ENCODE assay signal across 9 cellular contexts in the genomic region with DNA sequence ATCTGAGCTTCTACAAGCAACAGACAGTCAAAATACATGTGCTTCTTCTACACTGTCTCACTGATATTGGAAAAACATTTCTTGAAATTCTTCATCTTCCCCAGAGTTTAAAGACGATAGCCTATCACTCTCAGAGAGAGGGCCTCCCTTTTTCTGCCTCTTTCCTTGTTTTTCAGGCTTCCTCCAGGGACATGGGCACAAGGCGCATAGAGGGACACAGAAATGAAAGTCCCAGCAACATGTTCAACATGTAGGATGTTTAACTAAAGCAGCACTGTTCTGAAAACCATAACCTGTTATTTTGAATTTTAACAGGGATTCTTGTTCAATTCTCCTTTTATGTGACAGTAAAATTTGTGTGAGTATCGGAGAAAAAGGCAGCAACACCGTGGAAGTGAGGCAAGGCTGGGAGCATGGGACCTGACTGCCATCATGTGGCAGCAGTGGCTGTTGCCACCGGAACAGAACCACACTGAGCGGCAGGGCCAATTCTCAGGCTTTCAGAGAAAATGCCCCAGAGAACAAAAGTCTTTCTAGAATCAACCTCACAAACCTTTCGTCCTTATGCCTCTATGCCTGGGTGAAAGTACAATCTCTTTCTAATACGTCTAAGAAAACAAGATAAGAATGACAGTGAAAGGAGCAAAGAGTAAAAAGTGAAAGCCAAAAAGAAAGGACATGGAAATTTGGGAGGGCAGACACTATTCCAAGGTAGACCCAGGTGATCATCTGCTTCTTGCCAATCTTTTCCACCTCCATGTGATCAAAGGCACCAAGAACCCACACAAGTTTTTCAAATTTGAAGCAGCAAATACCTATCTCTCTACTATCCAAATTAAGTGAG. TPM values are rescaled to one million over a fixed set of nuclear protein-coding genes. Genes with fewer than 3 reads are reported as not detected.
A peak's percentile ranks its signal among the peaks of the same experiment; 100 is the strongest.
DNase-seq lines count a peak whose midpoint lies in the region; ATAC-seq, FAIRE-seq and TF ChIP-seq lines count a peak whose summit lies in the region.
"Had no signal": no experiment of that assay in that cellular context is flagged by ENCODE, and none has a peak within 500 bp of the region (broad histone marks: within the 10 kb centered on the region; RNA-seq: fewer than 3 reads in every experiment).

No MANE protein-coding gene starts in this region.

- ATAC-seq in HCT116: peak; percentile 75
- peak; percentile 96 for ATAC-seq in Panc1
- no peak for ATAC-seq in GM18505 (IDR thresholded peaks at IDR 0.05; ENCODE audit: unreplicated experiment)

- intact Hi-C loops in HCT116 (cut with micrococcal nuclease) (loop anchor here (1.0 kb wide), 2 partner anchors 606 to 1375 kb away; no protein-coding TSS in a partner anchor), Panc1 (cut with micrococcal nuclease; ENCODE audit: unreplicated experiment) (loop anchor here (1.0 to 5.0 kb wide), 3 partner anchors 399 to 611 kb away; a partner anchor contains a TSS)

- no peaks in the 10 kb centered on the region for H3K23me2 ChIP-seq in H1 (ENCODE audit: low read depth, low read length)

- H4K91ac ChIP-seq in H1 (replicated peaks; ENCODE audit: insufficient read length, low read length): no peak overlapping the region
- H4K91ac ChIP-seq in mesenchymal stem cell (ENCODE audit: low read length): no peak overlapping the region

- TF ChIP-seq POLR2A in HCT116 (IDR thresholded peaks at IDR 0.05; ENCODE audit: borderline replicate concordance, extremely low read depth, insufficient read depth, insufficient read length) (no peak), H1 (IDR thresholded peaks at IDR 0.05; ENCODE audit: control extremely low read depth in 1 of 2, low read depth in 2 of 2, low read length in 2 of 2) (no peak), GM18505 (IDR thresholded peaks at IDR 0.05; ENCODE audit: borderline replicate concordance, extremely low read depth, insufficient read depth, insufficient read length) (no peak)

- FAIRE-seq in H1 (lab: Jason Lieb, UNC): peak; percentile 72

- H3K79me2 ChIP-seq in HCT116 (ENCODE audit: insufficient read depth, low read length) (no peaks in the 10 kb centered on the region), H1 (ENCODE audit: control insufficient read depth in 1 of 2, insufficient read depth in 2 of 2, low read length in 2 of 2) (no peaks in the 10 kb centered on the region), Karpas-422 (ENCODE audit: low read length) (0 out of 2 replicates have a peak, but pooled peaks cover 4% of the 10 kb centered on the region)

- 85% methylated on average over 8 of the region's 8 CpGs; no CpG with 5 or more reads in 1 of the 2 experiments for WGBS in H1 (ENCODE audit: extremely low coverage in 1 of 2, insufficient coverage in 1 of 2, insufficient read length in 1 of 2, insufficient replicate concordance in 2 of 2, low coverage in 1 of 2, low lambda C conversion rate in 2 of 2, missing lambda C conversion rate in 1 of 2), 2 experiments
- WGBS in mesenchymal stem cell: 37% methylated on average over 5 of the region's 8 CpGs

- H3K18ac ChIP-seq in H1 (ENCODE audit: extremely low read depth, low read length) (no peak overlapping the region), mesenchymal stem cell (ENCODE audit: low read depth in 1 of 2, low read length in 2 of 2) (peak overlapping the region in 1 of 2 experiments; percentile 19)

- no peaks in the 10 kb centered on the region for H3K27me3 ChIP-seq in HCT116 (ENCODE audit: insufficient read depth, low read length)
- no peaks in the 10 kb centered on the region for H3K27me3 ChIP-seq in Panc1 (ENCODE audit: control insufficient read depth, insufficient read depth, low read length)
- no peaks in the 10 kb centered on the region for H3K27me3 ChIP-seq in H1 (replicated peaks in 1 of 4; ENCODE audit: control insufficient read depth in 3 of 4, extremely low read depth in 1 of 4, insufficient read depth in 3 of 4, low read length in 3 of 4)
- H3K27me3 ChIP-seq in mesenchymal stem cell (ENCODE audit: control insufficient read depth in 1 of 2, insufficient read depth in 1 of 2, low read length in 2 of 2): no peaks in the 10 kb centered on the region
- H3K27me3 ChIP-seq in Karpas-422 (ENCODE audit: low read length): no peaks in the 10 kb centered on the region
- H3K27me3 ChIP-seq: BLaER1 had no signal

- H3K79me1 ChIP-seq in H1 (ENCODE audit: low read depth, low read length) (no peaks in the 10 kb centered on the region; the same call in 1 of the 2 replicates), mesenchymal stem cell (replicated peaks; ENCODE audit: low read length, poor library complexity, severe bottlenecking) (peaks cover 5% of the 10 kb centered on the region)

- no peak overlapping the region for H3K4me2 ChIP-seq in HCT116 (ENCODE audit: low read length)
- H3K4me2 ChIP-seq in H1 (ENCODE audit: insufficient read depth in 1 of 2, low read depth in 2 of 2, low read length in 2 of 2): no peak overlapping the region
- no peak overlapping the region for H3K4me2 ChIP-seq in mesenchymal stem cell (ENCODE audit: low read length, poor library complexity, severe bottlenecking)
- no peak overlapping the region for H3K4me2 ChIP-seq in Karpas-422 (ENCODE audit: low read depth, low read length, poor library complexity, severe bottlenecking)
- H3K4me2 ChIP-seq: BLaER1 had no signal

- no peak overlapping the region for H3K4ac ChIP-seq in H1 (replicated peaks; ENCODE audit: insufficient read length, low read depth, low read length)
- H3K4ac ChIP-seq in mesenchymal stem cell (ENCODE audit: low read depth in 1 of 2, low read length in 2 of 2): peak overlapping the region in 1 of 2 experiments; percentile 19

- H2BK120ac ChIP-seq in H1 (replicated peaks; ENCODE audit: low read depth, low read length) (no peak overlapping the region), mesenchymal stem cell (ENCODE audit: low read depth, low read length) (no peak overlapping the region)

- H2BK20ac ChIP-seq in H1 (ENCODE audit: low read length): no peak overlapping the region

- in situ Hi-C loops in Panc1 (cut with HindIII; ENCODE audit: low pct_unique_long_range_greater_than_20kb, low sequenced_read_pairs): no loop called here

- H3K4me1 ChIP-seq in HCT116 (ENCODE audit: control insufficient read depth in 1 of 2, insufficient read depth in 2 of 2, low read length in 2 of 2) (peaks cover 3 to 12% of the 10 kb centered on the region in 2 experiments; a peak in 1 of 4 replicates), Panc1 (ENCODE audit: control insufficient read depth, insufficient read depth, low read length) (no peaks in the 10 kb centered on the region), H1 (replicated peaks in 1 of 4; ENCODE audit: control insufficient read depth in 3 of 4, insufficient read depth in 4 of 4, low read length in 3 of 4) (no peaks in the 10 kb centered on the region), mesenchymal stem cell (ENCODE audit: control insufficient read depth, insufficient read depth, low read depth, low read length) (peaks cover 4% of the 10 kb centered on the region), Karpas-422 (ENCODE audit: low read length) (no peaks in the 10 kb centered on the region)
- H3K4me1 ChIP-seq: BLaER1 had no signal

- H4K20me1 ChIP-seq in HCT116 (ENCODE audit: insufficient read depth) (no peaks in the 10 kb centered on the region), H1 (replicated peaks in 1 of 2; ENCODE audit: control insufficient read depth in 1 of 2, insufficient read depth in 2 of 2, low read length in 2 of 2) (no peaks in the 10 kb centered on the region), Karpas-422 (ENCODE audit: insufficient read depth, low read depth, low read length) (no peaks in the 10 kb centered on the region)
- H4K20me1 ChIP-seq: BLaER1 had no signal

- TF ChIP-seq CTCF in HCT116 (IDR thresholded peaks at IDR 0.05 in 2 of 3, conservative IDR thresholded peaks at IDR 0.05 in 1 of 3; ENCODE audit: borderline replicate concordance in 1 of 3, insufficient read depth in 1 of 3, low read depth in 2 of 3, low read length in 2 of 3) (peak; percentile 62 to 75 (median 65); a peak in 5 of 6 replicates), Panc1 (IDR thresholded peaks at IDR 0.05) (peak; percentile 91), H1 (IDR thresholded peaks at IDR 0.05; ENCODE audit: control extremely low read depth in 1 of 3, insufficient read depth in 1 of 3, low read depth in 1 of 3, low read length in 3 of 3) (peak; percentile 49 to 84 (median 56); a peak in 3 of 4 replicates)

- H2AFZ ChIP-seq in HCT116 (ENCODE audit: low read depth, low read length, poor library complexity, severe bottlenecking) (no peak overlapping the region), H1 (ENCODE audit: low read length) (no peak overlapping the region), mesenchymal stem cell (ENCODE audit: low read depth, low read length) (no peak overlapping the region), Karpas-422 (ENCODE audit: low read length) (no peak overlapping the region)

- H3K27ac ChIP-seq in HCT116 (ENCODE audit: low read depth, low read length) (no peak overlapping the region), Panc1 (ENCODE audit: low read length) (no peak overlapping the region), H1 (ENCODE audit: low read depth, low read length) (no peak overlapping the region), mesenchymal stem cell (ENCODE audit: low read length, poor library complexity, severe bottlenecking) (no peak overlapping the region), Karpas-422 (ENCODE audit: low read length) (no peak overlapping the region)
- H3K27ac ChIP-seq: BLaER1 had no signal

- no peak overlapping the region for H2BK5ac ChIP-seq in H1 (ENCODE audit: low read depth, low read length)
- no peak overlapping the region for H2BK5ac ChIP-seq in mesenchymal stem cell (ENCODE audit: low read depth, low read length, poor library complexity, severe bottlenecking)

- POLR2A ChIA-PET in HCT116 (lab: Charles Lee) (no interaction called here), Panc1 (lab: Charles Lee) (no interaction called here), H1 (lab: Charles Lee; ENCODE audit: partially characterized antibody) (no interaction called here)

- H3K9me3 ChIP-seq in HCT116 (ENCODE audit: control insufficient read depth in 1 of 2, insufficient read depth in 1 of 2, low read depth in 1 of 2, low read length in 2 of 2): no peaks in the 10 kb centered on the region
- H3K9me3 ChIP-seq in Panc1 (ENCODE audit: control insufficient read depth, insufficient read depth, low read depth, low read length): no peaks in the 10 kb centered on the region
- no peaks in the 10 kb centered on the region for H3K9me3 ChIP-seq in H1 (ENCODE audit: insufficient read depth in 2 of 2, low read depth in 1 of 2, low read length in 1 of 2)
- H3K9me3 ChIP-seq in mesenchymal stem cell (ENCODE audit: control insufficient read depth, low read length): no peaks in the 10 kb centered on the region
- H3K9me3 ChIP-seq in Karpas-422 (ENCODE audit: low read length): no peaks in the 10 kb centered on the region
- H3K9me3 ChIP-seq: BLaER1 had no signal

- H2BK15ac ChIP-seq in H1 (ENCODE audit: low read length) (no peak overlapping the region), mesenchymal stem cell (ENCODE audit: low read depth, poor library complexity, severe bottlenecking) (no peak overlapping the region)

- TF ChIP-seq RAD21 in HCT116 (IDR thresholded peaks at IDR 0.05; ENCODE audit: low read depth): peak; percentile 84
- peak; percentile 79 to 81 for TF ChIP-seq RAD21 in H1 (IDR thresholded peaks at IDR 0.05 in 1 of 2, conservative IDR thresholded peaks at IDR 0.05 in 1 of 2; ENCODE audit: low read depth in 2 of 2, low read length in 2 of 2)

- H3K9me2 ChIP-seq in HCT116 (ENCODE audit: insufficient read depth) (no peaks in the 10 kb centered on the region), Karpas-422 (replicated peaks; ENCODE audit: insufficient read depth, low read length) (no peaks in the 10 kb centered on the region)

- H4K5ac ChIP-seq in H1 (ENCODE audit: insufficient read length, low read depth, low read length): no peak overlapping the region

- RAD21 ChIA-PET in HCT116 (lab: Charles Lee; ENCODE audit: low non-redundant PET in 1 of 2, low total read pairs in 2 of 2, uncharacterized antibody in 2 of 2, unreplicated experiment in 2 of 2): interaction anchor here in 1 of 2 experiments (0.6 kb wide), 1 partner anchor 119 kb away, joined by 3 read pairs; no protein-coding TSS in a partner anchor

- no peak overlapping the region for H3K4me3 ChIP-seq in HCT116 (replicated peaks in 1 of 2; ENCODE audit: low read depth in 1 of 2, low read length in 2 of 2)
- H3K4me3 ChIP-seq in Panc1 (ENCODE audit: low read depth in 2 of 2, low read length in 2 of 2): 0 out of 4 replicates have a peak overlapping the region, but pooled peaks of 1 of the 2 experiments have one; percentile 6
- H3K4me3 ChIP-seq in H1 (ENCODE audit: extremely low read depth in 1 of 4, insufficient read depth in 2 of 4, low read depth in 3 of 4, low read length in 4 of 4): no peak overlapping the region
- H3K4me3 ChIP-seq in mesenchymal stem cell (ENCODE audit: insufficient read depth in 1 of 2, low read depth in 1 of 2, low read length in 2 of 2): no peak overlapping the region
- no peak overlapping the region for H3K4me3 ChIP-seq in Karpas-422 (ENCODE audit: low read length)
- H3K4me3 ChIP-seq: BLaER1 had no signal

- no peak overlapping the region for H2AK5ac ChIP-seq in H1 (ENCODE audit: low read depth, low read length)
- H2AK5ac ChIP-seq in mesenchymal stem cell (ENCODE audit: low read length, severe bottlenecking): peak overlapping the region; percentile 37

- H2BK12ac ChIP-seq in H1 (ENCODE audit: low read depth, low read length) (no peak overlapping the region), mesenchymal stem cell (ENCODE audit: low read length in 2 of 2) (no peak overlapping the region)

- H3K9ac ChIP-seq in HCT116 (ENCODE audit: low read length) (no peak overlapping the region), H1 (replicated peaks in 1 of 4; ENCODE audit: extremely low read depth in 1 of 4, low read depth in 3 of 4, low read length in 3 of 4) (no peak overlapping the region; a peak in 1 of 7 replicates), mesenchymal stem cell (ENCODE audit: low read length) (peak overlapping the region; percentile 44), Karpas-422 (ENCODE audit: low read length) (no peak overlapping the region)
- H3K9ac ChIP-seq: BLaER1 had no signal

- H4K8ac ChIP-seq in H1 (ENCODE audit: extremely low read depth, insufficient read depth, low read length) (no peak overlapping the region), mesenchymal stem cell (ENCODE audit: low read length) (no peak overlapping the region)

- H3K14ac ChIP-seq in H1 (ENCODE audit: insufficient read length): no peak overlapping the region
- no peak overlapping the region for H3K14ac ChIP-seq in mesenchymal stem cell (ENCODE audit: low read length in 2 of 2)

- TF ChIP-seq EP300 in H1 (IDR thresholded peaks at IDR 0.05; ENCODE audit: borderline replicate concordance in 1 of 2, low read depth in 2 of 2, low read length in 2 of 2): no peak

- BruUV-seq in HCT116 (replicated peaks; lab: Mats Ljungman, UMichigan) (no TSS peak), Panc1 (replicated peaks; lab: Mats Ljungman, UMichigan) (no TSS peak)

- H3K23ac ChIP-seq in H1 (ENCODE audit: insufficient read length): no peak overlapping the region
- H3K23ac ChIP-seq in mesenchymal stem cell (ENCODE audit: low read length in 2 of 2): no peak overlapping the region

- H3K36me3 ChIP-seq in HCT116 (ENCODE audit: control insufficient read depth in 1 of 2, insufficient read depth in 2 of 2, low read length in 2 of 2): no peaks in the 10 kb centered on the region
- H3K36me3 ChIP-seq in Panc1 (ENCODE audit: control insufficient read depth, insufficient read depth, low read length): no peaks in the 10 kb centered on the region
- H3K36me3 ChIP-seq in H1 (ENCODE audit: control insufficient read depth in 2 of 4, insufficient read depth in 4 of 4, low read length in 3 of 4): peaks cover 4 to 34% (median 9%) of the 10 kb centered on the region in 4 experiments; a peak in 6 of 8 replicates
- peaks cover 8 to 42% of the 10 kb centered on the region in 2 experiments for H3K36me3 ChIP-seq in mesenchymal stem cell (ENCODE audit: control insufficient read depth in 1 of 2, insufficient read depth in 2 of 2, low read depth in 1 of 2, low read length in 2 of 2)
- peaks cover 9% of the 10 kb centered on the region; the same call in 1 of the 2 replicates for H3K36me3 ChIP-seq in Karpas-422 (ENCODE audit: insufficient read depth, low read length)
- H3K36me3 ChIP-seq: BLaER1 had no signal

- DNase-seq in DMS153 treated with DMSO at 0.1 percent for 48 hours (lab: John Stamatoyannopoulos, UW; ENCODE audit: unreplicated experiment) (peak; percentile 5), DMS153 (lab: John Stamatoyannopoulos, UW) (no peak), HCT116 (ENCODE audit: low read depth, low spot score) (no peak), Panc1 (ENCODE audit: low read depth, low spot score) (peak; percentile 36), H1 (ENCODE audit: low read depth in 1 of 2, low spot score in 2 of 2) (no peak), mesenchymal stem cell (peak; percentile 69), Karpas-422 (no peak)

- H3K56ac ChIP-seq in H1 (replicated peaks; ENCODE audit: insufficient read length, low read depth, low read length): no peak overlapping the region

- CTCF ChIA-PET in HCT116 (lab: Charles Lee) (interaction anchor here (0.8 kb wide), 1 partner anchor 1485 kb away, joined by 3 read pairs; no protein-coding TSS in a partner anchor), Panc1 (lab: Charles Lee) (interaction anchor here (0.5 kb wide), 1 partner anchor 1174 kb away, joined by 3 read pairs; no protein-coding TSS in a partner anchor), H1 (lab: Charles Lee; ENCODE audit: partially characterized antibody) (interaction anchor here (0.8 to 1.2 kb wide), 3 partner anchors 9 to 29 kb away, joined by 3 to 7 read pairs (median 3); no protein-coding TSS in a partner anchor)

RNA-seq across cellular contexts. Expression of a gene that starts 54.5 kb away (rescaled TPM):
- 15.3 TPM for total RNA-seq in HCT116 (2021; ENCODE audit: unreplicated experiment)
- 8.4 and 16.0 TPM in 2 replicates for polyA plus RNA-seq in HCT116 (2012)
- total RNA-seq in Panc1 (2021; ENCODE audit: unreplicated experiment): 2.6 TPM
- 0.65 TPM for polyA plus RNA-seq in Panc1 (2012; ENCODE audit: insufficient read length)
- total RNA-seq in H1 (2021; fragmentation: NEBNext Ultra II Directional; extraction: Animal tissue kit (Norgen Biotek cat#: 25700)): 44.1 and 46.1 TPM in 2 replicates
- 51.2 and 57.6 TPM in 2 replicates for polyA plus RNA-seq in H1 (2011; rRNA removed)
- polyA plus RNA-seq in H1 (2011; cell fraction: cytosol; rRNA removed): 42.6 TPM
- 152 TPM for polyA plus RNA-seq in H1 (2011; cell fraction: nucleus; rRNA removed)
- 32.6 to 41.9 TPM (median 40.0 TPM) in 4 replicates for polyA plus RNA-seq in H1 (2012, experiment 1 of 2)
- polyA plus RNA-seq in H1 (2012, experiment 2 of 2): 12.5 TPM
- polyA plus RNA-seq in H1 (2013, experiment 1 of 2): 47.6 TPM
- 44.7 TPM for polyA plus RNA-seq in H1 (2013, experiment 2 of 2)
- 243 and 250 TPM in 2 replicates for polyA minus RNA-seq in H1 (2011; rRNA and poly(A)+ RNA removed)
- 71.0 TPM for polyA minus RNA-seq in H1 (2011; cell fraction: cytosol; rRNA and poly(A)+ RNA removed)
- 298 TPM for polyA minus RNA-seq in H1 (2011; cell fraction: nucleus; rRNA and poly(A)+ RNA removed)
- polyA plus RNA-seq in mesenchymal stem cell (2013, experiment 1 of 2): 16.2 TPM
- 15.7 TPM for polyA plus RNA-seq in mesenchymal stem cell (2013, experiment 2 of 2)
- total RNA-seq in Karpas-422 (2014; rRNA removed; shearing (Covaris generic); ENCODE audit: low replicate concordance): 49.1 and 96.2 TPM in 2 replicates

Comparison
In these comparisons a context has a peak if more than half of its experiments do, and no peak if none do; other contexts are left out.
1. DNase-seq: peak in DMS153 treated with DMSO at 0.1 percent for 48 hours (single experiment), Panc1 (single experiment) and mesenchymal stem cell (single experiment); none in DMS153 (single experiment), HCT116 (single experiment), H1 (0 of 2) and Karpas-422 (single experiment).
2. Peak in every context shown above with its lines, with median percentiles within 50 percentile points of each other: CTCF ChIP-seq.